In the genomic region with DNA sequence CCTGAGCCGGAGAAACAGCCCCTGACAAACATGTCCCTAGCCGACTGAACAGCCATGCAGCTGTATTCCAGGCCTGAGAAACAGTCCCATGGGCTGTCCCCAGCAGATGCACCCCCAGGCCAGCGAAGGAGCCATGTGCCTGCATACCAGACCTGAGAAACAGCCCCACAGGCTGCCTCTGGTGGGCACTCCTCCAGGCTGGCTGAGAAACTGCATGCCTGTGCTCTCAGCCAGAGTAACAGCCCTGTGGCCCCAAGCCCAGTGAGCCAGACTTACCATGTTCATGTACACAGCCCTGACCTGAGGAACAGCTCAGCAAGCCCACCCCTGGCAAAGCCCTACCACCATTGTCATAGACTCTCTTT, we compare ENCODE assay signal across 1 cellular context.
TF ChIP-seq lines count a peak whose summit lies in the region.

No MANE protein-coding gene starts in this region.

TF ChIP-seq in H1, 55 proteins besides CTCF, POLR2A, EP300 and RAD21:
- TF ChIP-seq NANOG (IDR thresholded peaks at IDR 0.05; ENCODE audit: insufficient read depth, low read depth, low read length, poor library complexity, severe bottlenecking) (no peak), TCF12 (IDR thresholded peaks at IDR 0.05; ENCODE audit: low read depth, low read length) (no peak), MAX (IDR thresholded peaks at IDR 0.05) (peak; percentile 24; the same call in 1 of the 2 replicates), SIRT6 (IDR thresholded peaks at IDR 0.05; ENCODE audit: low read length) (no peak), E2F6 (IDR thresholded peaks at IDR 0.05) (0 out of 2 replicates have a peak, but pooled peaks have one; percentile 25)
